ENCODE assay signal across 1 cellular context in genomic region chr9:14891332-14891731, GRCh38.
TF ChIP-seq lines count a peak whose summit lies in the region.

No MANE protein-coding gene starts in this region.

TF ChIP-seq in HepG2, 621 proteins besides CTCF, POLR2A, EP300 and RAD21:
- TF ChIP-seq ZNF652 (CRISPR knock-in tag; IDR thresholded peaks at IDR 0.05; ENCODE audit: borderline replicate concordance, low read depth) (0 out of 2 replicates have a peak, but pooled peaks have one; percentile 17), ATM (IDR thresholded peaks at IDR 0.05; ENCODE audit: borderline replicate concordance) (no peak), POLR2AphosphoS5 (IDR thresholded peaks at IDR 0.05; ENCODE audit: low read depth, low read length) (no peak), ZNF121 (CRISPR knock-in tag; IDR thresholded peaks at IDR 0.05) (peak; percentile 68)
